13 cellular contexts compared by ENCODE assay signal in genomic region chr15:40061212-40061901, GRCh38. TPM values are rescaled to one million over a fixed set of nuclear protein-coding genes. Genes with fewer than 3 reads are reported as not detected.
DNase-seq lines count a peak whose midpoint lies in the region; ATAC-seq, FAIRE-seq and TF ChIP-seq lines count a peak whose summit lies in the region.
"Had no signal": no experiment of that assay in that cellular context is flagged by ENCODE, and none has a peak within 500 bp of the region (broad histone marks: within the 10 kb centered on the region; RNA-seq: fewer than 3 reads in every experiment).

No MANE protein-coding gene starts in this region.

- H3K27me3 ChIP-seq in bronchial epithelial cell (ENCODE audit: control insufficient read depth, insufficient read depth, low read length) (no peaks in the 10 kb centered on the region), BE2C (no peaks in the 10 kb centered on the region)

- no peaks in the 10 kb centered on the region for H3K9me3 ChIP-seq in BE2C

- H3K4me1 ChIP-seq in BE2C, result peaks cover 14% of the 10 kb centered on the region

- H3K36me3 ChIP-seq in bronchial epithelial cell (ENCODE audit: control insufficient read depth, insufficient read depth, low read length) (no peaks in the 10 kb centered on the region), BE2C (no peaks in the 10 kb centered on the region)

- TF ChIP-seq CTCF in bronchial epithelial cell (IDR thresholded peaks at IDR 0.05; ENCODE audit: insufficient read depth, low read length, severe bottlenecking), result no peak
- TF ChIP-seq CTCF in BE2C (IDR thresholded peaks at IDR 0.05; ENCODE audit: low read depth, low read length), result no peak

- FAIRE-seq in bronchial epithelial cell (lab: Jason Lieb, UNC), result peak; percentile 60

- no peak overlapping the region for H3K4me3 ChIP-seq in bronchial epithelial cell (ENCODE audit: low read depth, low read length)
- H3K4me3 ChIP-seq in BE2C (ENCODE audit: low read depth, low read length), result no peak overlapping the region

- ATAC-seq in GM18499 (IDR thresholded peaks at IDR 0.05; ENCODE audit: insufficient read depth, unreplicated experiment), result peak; percentile 58
- peak; percentile 54 for ATAC-seq in GM19395 (IDR thresholded peaks at IDR 0.05; ENCODE audit: unreplicated experiment)
- ATAC-seq in HG03095 (IDR thresholded peaks at IDR 0.05; ENCODE audit: unreplicated experiment), result peak; percentile 41

- DNase-seq in bronchial epithelial cell (ENCODE audit: low read depth), result no peak
- no peak for DNase-seq in NCI-H146 (lab: John Stamatoyannopoulos, UW)
- no peak for DNase-seq in T1000 (lab: John Stamatoyannopoulos, UW)
- DNase-seq in NCI-H345 treated with DMSO at 0.1 percent for 48 hours (lab: John Stamatoyannopoulos, UW; ENCODE audit: unreplicated experiment), result no peak
- DNase-seq in BE2C, result no peak
- DNase-seq: activated effector memory CD4-positive, alpha-beta T cell treated with anti-CD3 and anti-CD28 coated beads, Interleukin-2, amount 50 U/mL, for 16 hours; COR-L47; dermis blood vessel endothelial cell; glutamatergic neuron; NCI-H345 had no signal

RNA-seq across cellular contexts. Expression of gene SRP14, which starts 22.4 kb away (rescaled TPM):
- total RNA-seq in bronchial epithelial cell, result 95.8 and 176 TPM in 2 replicates
- 615 TPM for polyA plus RNA-seq in BE2C (2012; ENCODE audit: insufficient read depth, insufficient read length, low read depth)

RNA-seq across cellular contexts. Expression of gene BMF, which starts 47.3 kb away (rescaled TPM):
- 1.4 and 1.6 TPM in 2 replicates for total RNA-seq in bronchial epithelial cell
- polyA plus RNA-seq in BE2C (2012; ENCODE audit: insufficient read depth, insufficient read length, low read depth), result 17.1 TPM
